ENCODE assay signal across 22 cellular contexts in genomic region chr2:16495812-16496211, GRCh38.
DNase-seq lines count a peak whose midpoint lies in the region; TF ChIP-seq lines count a peak whose summit lies in the region.
"Had no signal": no experiment of that assay in that cellular context is flagged by ENCODE, and none has a peak within 500 bp of the region (broad histone marks: within the 10 kb centered on the region; RNA-seq: fewer than 3 reads in every experiment).

No MANE protein-coding gene starts in this region.

- peak; percentile 53 for DNase-seq in SW480 (ENCODE audit: low spot score)
- peak; percentile 2 for DNase-seq in fibroblast of mammary gland (ENCODE audit: low read depth)
- DNase-seq in left kidney (ENCODE audit: low read depth, low spot score) = peak; percentile 49
- DNase-seq in renal cortical epithelial cell (ENCODE audit: low read depth) = peak; percentile 79
- no peak for DNase-seq in NCI-H748 treated with DMSO at 0.1 percent for 48 hours (lab: John Stamatoyannopoulos, UW)
- no peak for DNase-seq in NCI-H146 (lab: John Stamatoyannopoulos, UW)
- DNase-seq in activated effector memory CD4-positive, alpha-beta T cell treated with Interleukin-2 at 50 U/mL for 16 hours = no peak
- DNase-seq: 8988T; ACHN; AML-193; BE2C; CD4-positive, alpha-beta T cell; CD8-positive, alpha-beta memory T cell; DMS 273 treated with DMSO at 0.1 percent for 48 hours; DMS79; EL; HFFc6 had no signal

- no peak overlapping the region for H3K4me3 ChIP-seq in fibroblast of mammary gland (ENCODE audit: control insufficient read depth, low read depth, low read length)
- H3K4me3 ChIP-seq: A549; BLaER1 treated with 17β-estradiol and CSF1 and Interleukin-3, amounts not matched to agents 10 nM and 100 nM; GM12878; GM23338; HAP-1 had no signal

- TF ChIP-seq CTCF in fibroblast of mammary gland (conservative IDR thresholded peaks at IDR 0.05; ENCODE audit: control insufficient read depth, insufficient read depth, low read depth, low read length) = no peak

Comparison
In these comparisons a context has a peak if more than half of its experiments do, and no peak if none do; other contexts are left out.
1. DNase-seq: peak in SW480 (single experiment), fibroblast of mammary gland (single experiment), left kidney (single experiment) and renal cortical epithelial cell (single experiment); none in NCI-H748 treated with DMSO at 0.1 percent for 48 hours (single experiment), NCI-H146 (single experiment) and activated effector memory CD4-positive, alpha-beta T cell treated with Interleukin-2 at 50 U/mL for 16 hours (single experiment).